In genomic region chr7:27375958-27376357, GRCh38 we compare ENCODE assay signal across 34 cellular contexts.
DNase-seq lines count a peak whose midpoint lies in the region; ATAC-seq and TF ChIP-seq lines count a peak whose summit lies in the region.
"Had no signal": no experiment of that assay in that cellular context is flagged by ENCODE, and none has a peak within 500 bp of the region (broad histone marks: within the 10 kb centered on the region; RNA-seq: fewer than 3 reads in every experiment).

No MANE protein-coding gene starts in this region.

- no peaks in the 10 kb centered on the region for H3K4me1 ChIP-seq in right cardiac atrium (ENCODE audit: control insufficient read depth, insufficient read depth, low read length)
- H3K4me1 ChIP-seq in vagina, result peaks cover 30% of the 10 kb centered on the region
- H3K4me1 ChIP-seq: left lung, prostate gland had no signal

- H3K4me3 ChIP-seq in right cardiac atrium (ENCODE audit: low read length), result no peak overlapping the region
- H3K4me3 ChIP-seq in vagina, result no peak overlapping the region
- H3K4me3 ChIP-seq: A549, left lung, prostate gland, tibial artery had no signal

- H3K36me3 ChIP-seq in vagina, result no peaks in the 10 kb centered on the region
- H3K36me3 ChIP-seq: left lung, prostate gland, tibial artery had no signal

- no peak for TF ChIP-seq POLR2A in vagina (IDR thresholded peaks at IDR 0.05)

- no peaks in the 10 kb centered on the region for H3K9me3 ChIP-seq in right cardiac atrium (ENCODE audit: control insufficient read depth, low read length)
- no peaks in the 10 kb centered on the region for H3K9me3 ChIP-seq in vagina
- H3K9me3 ChIP-seq: A549, left lung, prostate gland, tibial artery had no signal

- intact Hi-C loops in right cardiac atrium (cut with DNase I), result no loop called here
- intact Hi-C loops in cardiac septum (cut with DNase I), result no loop called here
- intact Hi-C loops in vagina (cut with DNase I), result no loop called here

- peak; percentile 47 to 48 for ATAC-seq in right cardiac atrium
- no peak for ATAC-seq in GM18858 (IDR thresholded peaks at IDR 0.05; ENCODE audit: unreplicated experiment)
- ATAC-seq in HG03108 (IDR thresholded peaks at IDR 0.05; ENCODE audit: unreplicated experiment), result no peak
- ATAC-seq: A549; activated CD4-positive, alpha-beta T cell treated with anti-CD3 and anti-CD28 coated beads for 36 hours; CD8-positive, alpha-beta T cell; esophagus mucosa; left lung; naive thymus-derived CD4-positive, alpha-beta T cell; SK-N-SH treated with all-trans-retinoic acid at 6 μM for 48 hours; stimulated activated naive CD8-positive, alpha-beta T cell treated with anti-CD3 and anti-CD28 coated beads, Interleukin-15, amount 100 ng/mL, for 72 hours had no signal

- no peak for TF ChIP-seq CTCF in vagina (IDR thresholded peaks at IDR 0.05)

- DNase-seq in right cardiac atrium (peak in 1 of 3 donors; percentile 40), cardiac septum (ENCODE audit: low spot score) (no peak), dermis blood vessel endothelial cell (peak; percentile 5), left kidney (ENCODE audit: low read depth, low spot score) (peak; percentile 32), vagina (ENCODE audit: extremely low spot score in 2 of 2) (no peak), DMS53 (lab: John Stamatoyannopoulos, UW) (no peak)
- DNase-seq: activated CD4-positive, alpha-beta T cell treated with anti-CD3 and anti-CD28 coated beads for 36 hours; activated CD8-positive, alpha-beta memory T cell treated with anti-CD3 and anti-CD28 coated beads for 24 hours; activated T-cell treated with anti-CD3 and anti-CD28 coated beads, Interleukin-2, amount 50 U/mL, for 24 hours; AML-193; CD8-positive, alpha-beta T cell; cerebellar nuclear complex; effector CD4-positive, alpha-beta T cell; foreskin fibroblast; KBM-7; left lung; naive thymus-derived CD4-positive, alpha-beta T cell; NCI-H1436; NCI-H2081 treated with DMSO at 0.1 percent for 48 hours; NCI-H345; NCI-H748 treated with DMSO at 0.1 percent for 48 hours; nucleus accumbens; small intestine; stimulated activated CD4-positive, alpha-beta T cell treated with anti-CD3 and anti-CD28 coated beads, Interleukin-1b, Interleukin-23, amount 100 ng/mL, for 48 hours; stimulated activated CD8-positive, alpha-beta memory T cell treated with anti-CD3 and anti-CD28 coated beads, Interleukin-4, amount 100 ng/mL, for 48 hours; stimulated activated naive CD8-positive, alpha-beta T cell treated with anti-CD3 and anti-CD28 coated beads, Interleukin-15, amount 100 ng/mL, for 72 hours; T-helper 2 cell; tibial artery had no signal

- H3K27me3 ChIP-seq in right cardiac atrium (ENCODE audit: control insufficient read depth, insufficient read depth), result no peaks in the 10 kb centered on the region
- no peaks in the 10 kb centered on the region for H3K27me3 ChIP-seq in vagina
- H3K27me3 ChIP-seq: left lung, tibial artery had no signal

- 42% methylated on average over 5 of the region's 5 CpGs for WGBS in right cardiac atrium

- no peak overlapping the region for H3K27ac ChIP-seq in right cardiac atrium (ENCODE audit: low read length)
- H3K27ac ChIP-seq in vagina, result peak overlapping the region; percentile 33
- H3K27ac ChIP-seq: A549, left lung, tibial artery had no signal

Comparison
In these comparisons a context has a peak if more than half of its experiments do, and no peak if none do; other contexts are left out.
1. ATAC-seq: peak in right cardiac atrium (2 of 2); none in GM18858 (single experiment) and HG03108 (single experiment).
2. DNase-seq: peak in dermis blood vessel endothelial cell (single experiment) and left kidney (single experiment); none in cardiac septum (single experiment), vagina (0 of 2) and DMS53 (single experiment).